ENCODE assay signal across 16 cellular contexts in the genomic region with DNA sequence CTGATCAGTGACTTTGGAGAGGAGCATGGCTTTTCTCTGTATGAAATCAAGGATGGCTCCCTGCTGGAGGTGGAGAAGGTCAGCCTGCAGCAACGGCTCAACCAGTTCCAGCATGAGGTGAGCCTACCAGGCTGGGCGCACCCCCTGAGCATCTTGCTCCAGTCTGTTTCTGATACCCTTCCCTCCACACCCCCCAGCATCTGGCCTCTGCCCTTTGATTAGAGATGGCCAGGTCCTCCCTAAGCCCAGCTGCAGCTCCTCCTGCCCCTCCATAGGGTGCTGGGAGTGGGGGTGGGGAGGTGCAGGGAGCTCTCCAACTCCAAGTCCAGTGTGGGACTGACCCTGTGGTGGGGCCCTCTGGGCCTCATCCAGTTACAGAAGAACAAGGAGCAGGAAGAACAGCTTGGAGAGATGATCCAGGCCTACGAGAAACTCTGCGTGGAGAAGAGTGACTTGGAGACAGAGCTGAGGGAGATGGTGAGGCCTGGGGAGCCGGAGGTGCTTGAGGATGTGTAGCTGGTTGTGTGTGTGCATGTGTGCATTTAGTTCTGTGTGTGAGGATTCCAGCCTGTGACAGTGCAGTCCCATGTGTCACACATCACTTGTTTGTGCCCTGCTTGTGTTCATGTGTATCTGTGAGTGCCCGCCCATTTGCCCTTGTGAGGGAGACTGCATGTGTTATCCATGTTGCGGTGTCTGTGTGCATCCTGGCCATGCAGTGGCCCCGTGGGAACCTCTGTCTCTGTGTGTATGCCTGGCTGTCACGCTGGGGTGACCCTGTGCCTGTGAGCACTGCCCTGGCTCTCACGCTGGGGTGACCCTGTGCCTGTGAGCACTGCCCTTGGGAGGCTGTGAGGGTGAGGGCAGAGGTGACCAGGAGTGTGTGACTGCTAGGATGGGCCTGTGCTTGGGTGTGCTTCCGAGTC. TPM values are rescaled to one million over a fixed set of nuclear protein-coding genes. Genes with fewer than 3 reads are reported as not detected.
DNase-seq lines count a peak whose midpoint lies in the region; ATAC-seq and TF ChIP-seq lines count a peak whose summit lies in the region.
"Had no signal": no experiment of that assay in that cellular context is flagged by ENCODE, and none has a peak within 500 bp of the region (broad histone marks: within the 10 kb centered on the region; RNA-seq: fewer than 3 reads in every experiment).

No MANE protein-coding gene starts in this region.

- H3K27ac ChIP-seq in left ventricle myocardium inferior (replicated peaks) (peak overlapping the region; percentile 89), right atrium auricular region (no peak overlapping the region), mesenchymal stem cell (ENCODE audit: low read length, poor library complexity, severe bottlenecking) (no peak overlapping the region), upper lobe of right lung (no peak overlapping the region)

- no peak overlapping the region for H2AK5ac ChIP-seq in mesenchymal stem cell (ENCODE audit: low read length, severe bottlenecking)

- H3K9me3 ChIP-seq in left ventricle myocardium inferior (replicated peaks) (no peaks in the 10 kb centered on the region), right atrium auricular region (no peaks in the 10 kb centered on the region), mesenchymal stem cell (ENCODE audit: control insufficient read depth, low read length) (no peaks in the 10 kb centered on the region), upper lobe of right lung (no peaks in the 10 kb centered on the region)

- H2AFZ ChIP-seq in mesenchymal stem cell (ENCODE audit: low read depth, low read length) = no peak overlapping the region

- intact Hi-C loops in left ventricle myocardium inferior (cut with micrococcal nuclease) = no loop called here
- intact Hi-C loops in activated B cell treated with CpG ODN at 0.5 μM for 24 hours (cut with micrococcal nuclease) = no loop called here
- intact Hi-C loops in upper lobe of right lung (cut with DNase I) = no loop called here

- CTCF ChIA-PET in activated B cell treated with CpG ODN at 0.5 μM for 24 hours (lab: Charles Lee) = interaction anchor here (0.8 to 5.2 kb wide), 7 partner anchors 9 to 44 kb away, joined by 3 to 64 read pairs (median 9); partner anchors contain the start of gene TBX21

- H3K27me3 ChIP-seq in left ventricle myocardium inferior (ENCODE audit: low read depth) = no peaks in the 10 kb centered on the region
- H3K27me3 ChIP-seq in right atrium auricular region = no peaks in the 10 kb centered on the region
- H3K27me3 ChIP-seq in mesenchymal stem cell (ENCODE audit: control insufficient read depth in 1 of 2, insufficient read depth in 1 of 2, low read length in 2 of 2) = no peaks in the 10 kb centered on the region
- H3K27me3 ChIP-seq in upper lobe of right lung = no peaks in the 10 kb centered on the region

- peaks cover 45% of the 10 kb centered on the region for H3K4me1 Mint-ChIP-seq in activated B cell treated with CpG ODN at 0.5 μM for 24 hours

- no peak overlapping the region for H2BK15ac ChIP-seq in mesenchymal stem cell (ENCODE audit: low read depth, poor library complexity, severe bottlenecking)

- H3K4me3 ChIP-seq in left ventricle myocardium inferior (peak overlapping the region; percentile 99), right atrium auricular region (no peak overlapping the region), mesenchymal stem cell (ENCODE audit: insufficient read depth in 1 of 2, low read depth in 1 of 2, low read length in 2 of 2) (peak overlapping the region in 1 of 2 experiments; percentile 9), upper lobe of right lung (peak overlapping the region; percentile 70)

- 88% methylated on average over 10 of the region's 11 CpGs for WGBS in mesenchymal stem cell

- H3K27ac Mint-ChIP-seq in activated B cell treated with CpG ODN at 0.5 μM for 24 hours = peak overlapping the region; percentile 43
- H3K27ac Mint-ChIP-seq: T-helper 2 cell treated with Interferon-gamma antibody and Interleukin-4, amounts not matched to agents 5 μg/mL and 100 μg/mL, for 36 hours had no signal

- POLR2A ChIA-PET in activated B cell treated with CpG ODN at 0.5 μM for 24 hours (lab: Charles Lee) = interaction anchor here (0.6 to 1.1 kb wide), 2 partner anchors 28 to 48 kb away, joined by 3 to 5 read pairs; no protein-coding TSS in a partner anchor

- H3K4me3 Mint-ChIP-seq in activated B cell treated with CpG ODN at 0.5 μM for 24 hours = no peak overlapping the region
- H3K4me3 Mint-ChIP-seq: T-helper 2 cell treated with Interferon-gamma antibody and Interleukin-4, amounts not matched to agents 5 μg/mL and 100 μg/mL, for 36 hours had no signal

- peaks cover 24% of the 10 kb centered on the region for H3K36me3 ChIP-seq in left ventricle myocardium inferior
- peaks cover 18% of the 10 kb centered on the region for H3K36me3 ChIP-seq in right atrium auricular region
- H3K36me3 ChIP-seq in mesenchymal stem cell (ENCODE audit: control insufficient read depth in 1 of 2, insufficient read depth in 2 of 2, low read depth in 1 of 2, low read length in 2 of 2) = peaks cover 49 to 52% of the 10 kb centered on the region in 2 experiments
- peaks cover 7% of the 10 kb centered on the region for H3K36me3 ChIP-seq in upper lobe of right lung

- H3K4me2 ChIP-seq in mesenchymal stem cell (ENCODE audit: low read length, poor library complexity, severe bottlenecking) = no peak overlapping the region

- H4K8ac ChIP-seq in mesenchymal stem cell (ENCODE audit: low read length) = no peak overlapping the region

- no peaks in the 10 kb centered on the region for H3K9me3 Mint-ChIP-seq in activated B cell treated with CpG ODN at 0.5 μM for 24 hours
- H3K9me3 Mint-ChIP-seq: T-helper 2 cell treated with Interferon-gamma antibody and Interleukin-4, amounts not matched to agents 5 μg/mL and 100 μg/mL, for 36 hours had no signal

- no peaks in the 10 kb centered on the region for H3K27me3 Mint-ChIP-seq in activated B cell treated with CpG ODN at 0.5 μM for 24 hours

- no peak overlapping the region for H3K23ac ChIP-seq in mesenchymal stem cell (ENCODE audit: low read length in 2 of 2)

- H2BK120ac ChIP-seq in mesenchymal stem cell (ENCODE audit: low read depth, low read length) = no peak overlapping the region

- no peak overlapping the region for H3K14ac ChIP-seq in mesenchymal stem cell (ENCODE audit: low read length in 2 of 2)

- H3K36me3 Mint-ChIP-seq in activated B cell treated with CpG ODN at 0.5 μM for 24 hours (ENCODE audit: low read depth) = no peaks in the 10 kb centered on the region

- H2BK5ac ChIP-seq in mesenchymal stem cell (ENCODE audit: low read depth, low read length, poor library complexity, severe bottlenecking) = no peak overlapping the region

- peaks cover 49% of the 10 kb centered on the region for H3K4me1 ChIP-seq in left ventricle myocardium inferior
- H3K4me1 ChIP-seq in right atrium auricular region = peaks cover 0 to 33% of the 10 kb centered on the region in 2 donors
- H3K4me1 ChIP-seq in mesenchymal stem cell (ENCODE audit: control insufficient read depth, insufficient read depth, low read depth, low read length) = peaks cover 29% of the 10 kb centered on the region
- peaks cover 20% of the 10 kb centered on the region for H3K4me1 ChIP-seq in upper lobe of right lung

- H3K9ac ChIP-seq in mesenchymal stem cell (ENCODE audit: low read length) = peak overlapping the region; percentile 89

- DNase-seq in left ventricle myocardium inferior (no peak), right atrium auricular region (ENCODE audit: low spot score) (no peak), activated B cell treated with CpG ODN at 0.5 μM for 24 hours (peak; percentile 15), mesenchymal stem cell (no peak), upper lobe of right lung (peak; percentile 56), NCI-H1048 (lab: John Stamatoyannopoulos, UW) (no peak), HuH-7 (ENCODE audit: low spot score) (no peak)
- DNase-seq: C1 segment of cervical spinal cord; cortex of kidney; NCI-H345; PC-3; stimulated activated CD4-positive, alpha-beta T cell treated with anti-CD3 and anti-CD28 coated beads, Interleukin-2, amount 100 ng/mL, for 48 hours had no signal

- TF ChIP-seq CTCF in left ventricle myocardium inferior (IDR thresholded peaks at IDR 0.05; ENCODE audit: borderline replicate concordance) (no peak), right atrium auricular region (IDR thresholded peaks at IDR 0.05) (no peak), activated B cell treated with CpG ODN at 0.5 μM for 24 hours (IDR thresholded peaks at IDR 0.05) (no peak), upper lobe of right lung (IDR thresholded peaks at IDR 0.05) (no peak)

- H3K79me1 ChIP-seq in mesenchymal stem cell (replicated peaks; ENCODE audit: low read length, poor library complexity, severe bottlenecking) = peaks cover 4% of the 10 kb centered on the region

- no peak overlapping the region for H2BK12ac ChIP-seq in mesenchymal stem cell (ENCODE audit: low read length in 2 of 2)

- ATAC-seq in activated B cell treated with CpG ODN at 0.5 μM for 24 hours (ENCODE audit: low read depth) (no peak), upper lobe of right lung (no peak), HG03342 (IDR thresholded peaks at IDR 0.05; ENCODE audit: unreplicated experiment) (no peak)
- ATAC-seq: HCT116, PC-3 had no signal

- H3K18ac ChIP-seq in mesenchymal stem cell (ENCODE audit: low read depth in 1 of 2, low read length in 2 of 2) = no peak overlapping the region

- H3K4ac ChIP-seq in mesenchymal stem cell (ENCODE audit: low read depth in 1 of 2, low read length in 2 of 2) = no peak overlapping the region

- peak overlapping the region; percentile 52 for H4K91ac ChIP-seq in mesenchymal stem cell (ENCODE audit: low read length)

RNA-seq across cellular contexts. Expression of gene TBKBP1, which starts 3.0 kb away (rescaled TPM):
- total RNA-seq in left ventricle myocardium inferior (14.8 TPM), right atrium auricular region (10 to 100 TPM; 10.9 to 13.7 TPM), activated B cell treated with CpG ODN at 0.5 μM for 24 hours (3.6 and 4.1 TPM in 2 replicates), upper lobe of right lung (14.7 TPM)
- 11.9 TPM for polyA plus RNA-seq in mesenchymal stem cell (2013, experiment 1 of 2)
- 11.7 TPM for polyA plus RNA-seq in mesenchymal stem cell (2013, experiment 2 of 2)

RNA-seq across cellular contexts. Expression of gene TBX21, which starts 36.1 kb away (rescaled TPM):
- total RNA-seq in left ventricle myocardium inferior (0.25 TPM), right atrium auricular region (under 1 TPM in 1 of 2 donors, not detected in 1; 0.39 TPM), activated B cell treated with CpG ODN at 0.5 μM for 24 hours (3.6 and 3.8 TPM in 2 replicates), upper lobe of right lung (3.9 TPM)
- polyA plus RNA-seq in mesenchymal stem cell (2013, experiment 1 of 2) = not detected
- not detected for polyA plus RNA-seq in mesenchymal stem cell (2013, experiment 2 of 2)
- total RNA-seq: fibroblast of lung, PC-3 had no signal
- polyA plus RNA-seq: fibroblast of lung had no signal

RNA-seq across cellular contexts. Expression of gene KPNB1, which starts 47.3 kb away (rescaled TPM):
- total RNA-seq in left ventricle myocardium inferior (173 TPM), right atrium auricular region (100 to 1,000 TPM in 1 of 2 donors, 10 to 100 TPM in 1; 91.4 to 102 TPM), activated B cell treated with CpG ODN at 0.5 μM for 24 hours (361 and 365 TPM in 2 replicates), upper lobe of right lung (196 TPM)
- 228 TPM for polyA plus RNA-seq in mesenchymal stem cell (2013, experiment 1 of 2)
- polyA plus RNA-seq in mesenchymal stem cell (2013, experiment 2 of 2) = 191 TPM

Comparison
In these comparisons a context has a peak if more than half of its experiments do, and no peak if none do; other contexts are left out.
1. H3K4me3 ChIP-seq: peak in left ventricle myocardium inferior (single experiment) and upper lobe of right lung (single experiment); none in right atrium auricular region (0 of 2).
2. DNase-seq: peak in activated B cell treated with CpG ODN at 0.5 μM for 24 hours (single experiment) and upper lobe of right lung (single experiment); none in left ventricle myocardium inferior (single experiment), right atrium auricular region (single experiment), mesenchymal stem cell (single experiment), NCI-H1048 (single experiment) and HuH-7 (single experiment).